Comparison of ENCODE assay signal across 1 cellular context in genomic region chr1:84698718-84699117, GRCh38.
TF ChIP-seq lines count a peak whose summit lies in the region.

No MANE protein-coding gene starts in this region.

TF ChIP-seq in HEK293, 187 proteins besides CTCF, POLR2A, EP300 and RAD21 (continued from another document):
- TF ChIP-seq, protein P1, sequence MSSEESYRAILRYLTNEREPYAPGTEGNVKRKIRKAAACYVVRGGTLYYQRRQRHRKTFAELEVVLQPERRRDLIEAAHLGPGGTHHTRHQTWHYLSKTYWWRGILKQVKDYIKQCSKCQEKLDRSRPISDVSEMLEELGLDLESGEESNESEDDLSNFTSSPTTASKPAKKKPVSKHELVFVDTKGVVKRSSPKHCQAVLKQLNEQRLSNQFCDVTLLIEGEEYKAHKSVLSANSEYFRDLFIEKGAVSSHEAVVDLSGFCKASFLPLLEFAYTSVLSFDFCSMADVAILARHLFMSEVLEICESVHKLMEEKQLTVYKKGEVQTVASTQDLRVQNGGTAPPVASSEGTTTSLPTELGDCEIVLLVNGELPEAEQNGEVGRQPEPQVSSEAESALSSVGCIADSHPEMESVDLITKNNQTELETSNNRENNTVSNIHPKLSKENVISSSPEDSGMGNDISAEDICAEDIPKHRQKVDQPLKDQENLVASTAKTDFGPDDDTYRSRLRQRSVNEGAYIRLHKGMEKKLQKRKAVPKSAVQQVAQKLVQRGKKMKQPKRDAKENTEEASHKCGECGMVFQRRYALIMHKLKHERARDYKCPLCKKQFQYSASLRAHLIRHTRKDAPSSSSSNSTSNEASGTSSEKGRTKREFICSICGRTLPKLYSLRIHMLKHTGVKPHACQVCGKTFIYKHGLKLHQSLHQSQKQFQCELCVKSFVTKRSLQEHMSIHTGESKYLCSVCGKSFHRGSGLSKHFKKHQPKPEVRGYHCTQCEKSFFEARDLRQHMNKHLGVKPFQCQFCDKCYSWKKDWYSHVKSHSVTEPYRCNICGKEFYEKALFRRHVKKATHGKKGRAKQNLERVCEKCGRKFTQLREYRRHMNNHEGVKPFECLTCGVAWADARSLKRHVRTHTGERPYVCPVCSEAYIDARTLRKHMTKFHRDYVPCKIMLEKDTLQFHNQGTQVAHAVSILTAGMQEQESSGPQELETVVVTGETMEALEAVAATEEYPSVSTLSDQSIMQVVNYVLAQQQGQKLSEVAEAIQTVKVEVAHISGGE (tag by site-specific recombination; conservative IDR thresholded peaks at IDR 0.05; ENCODE audit: low read depth), result no peak
- TF ChIP-seq ZNF785 (tag by site-specific recombination; IDR thresholded peaks at IDR 0.05) (no peak), ZNF747 (tag by site-specific recombination; IDR thresholded peaks at IDR 0.05) (no peak), PRDM10 (tag by site-specific recombination; IDR thresholded peaks at IDR 0.05) (no peak), PRDM1 (tag by site-specific recombination; IDR thresholded peaks at IDR 0.05) (peak; percentile 77), ZNF24 (tag by site-specific recombination; IDR thresholded peaks at IDR 0.05) (0 out of 2 replicates have a peak, but pooled peaks have one; percentile 18), ZNF544 (tag by site-specific recombination; IDR thresholded peaks at IDR 0.05) (no peak), SETDB1 (IDR thresholded peaks at IDR 0.05; ENCODE audit: insufficient read length, low read length) (no peak), ZNF133 (tag by site-specific recombination; IDR thresholded peaks at IDR 0.05) (no peak), ZBTB26 (tag by site-specific recombination; optimal IDR thresholded peaks at IDR 0.05) (no peak), ZNF426 (tag by site-specific recombination; IDR thresholded peaks at IDR 0.05) (no peak), ZNF394 (tag by site-specific recombination; IDR thresholded peaks at IDR 0.05; ENCODE audit: borderline replicate concordance) (peak; percentile 27; the same call in 1 of the 2 replicates), ZNF221 (tag by site-specific recombination; IDR thresholded peaks at IDR 0.05; ENCODE audit: borderline replicate concordance) (no peak), ZNF488 (tag by site-specific recombination; IDR thresholded peaks at IDR 0.05) (no peak), ZNF10 (tag by site-specific recombination; IDR thresholded peaks at IDR 0.05) (no peak), GLI2 (tag by site-specific recombination; IDR thresholded peaks at IDR 0.05; ENCODE audit: borderline replicate concordance, low read depth) (no peak)
- TF ChIP-seq, protein P2, sequence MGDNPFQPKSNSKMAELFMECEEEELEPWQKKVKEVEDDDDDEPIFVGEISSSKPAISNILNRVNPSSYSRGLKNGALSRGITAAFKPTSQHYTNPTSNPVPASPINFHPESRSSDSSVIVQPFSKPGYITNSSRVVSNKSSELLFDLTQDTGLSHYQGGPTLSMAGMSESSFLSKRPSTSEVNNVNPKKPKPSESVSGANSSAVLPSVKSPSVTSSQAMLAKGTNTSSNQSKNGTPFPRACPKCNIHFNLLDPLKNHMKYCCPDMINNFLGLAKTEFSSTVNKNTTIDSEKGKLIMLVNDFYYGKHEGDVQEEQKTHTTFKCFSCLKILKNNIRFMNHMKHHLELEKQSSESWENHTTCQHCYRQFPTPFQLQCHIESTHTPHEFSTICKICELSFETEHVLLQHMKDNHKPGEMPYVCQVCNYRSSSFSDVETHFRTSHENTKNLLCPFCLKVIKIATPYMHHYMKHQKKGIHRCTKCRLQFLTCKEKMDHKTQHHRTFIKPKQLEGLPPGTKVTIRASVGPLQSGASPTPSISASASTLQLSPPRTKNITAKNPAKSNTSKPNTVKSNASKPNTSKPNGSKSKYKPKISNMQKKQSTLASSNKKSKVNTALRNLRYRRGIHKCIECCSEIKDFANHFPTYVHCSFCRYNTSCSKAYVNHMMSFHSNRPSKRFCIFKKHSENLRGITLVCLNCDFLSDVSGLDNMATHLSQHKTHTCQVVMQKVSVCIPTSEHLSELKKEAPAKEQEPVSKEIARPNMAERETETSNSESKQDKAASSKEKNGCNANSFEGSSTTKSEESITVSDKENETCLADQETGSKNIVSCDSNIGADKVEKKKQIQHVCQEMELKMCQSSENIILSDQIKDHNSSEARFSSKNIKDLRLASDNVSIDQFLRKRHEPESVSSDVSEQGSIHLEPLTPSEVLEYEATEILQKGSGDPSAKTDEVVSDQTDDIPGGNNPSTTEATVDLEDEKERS (tag by site-specific recombination; IDR thresholded peaks at IDR 0.05), result no peak
- TF ChIP-seq, protein P3, sequence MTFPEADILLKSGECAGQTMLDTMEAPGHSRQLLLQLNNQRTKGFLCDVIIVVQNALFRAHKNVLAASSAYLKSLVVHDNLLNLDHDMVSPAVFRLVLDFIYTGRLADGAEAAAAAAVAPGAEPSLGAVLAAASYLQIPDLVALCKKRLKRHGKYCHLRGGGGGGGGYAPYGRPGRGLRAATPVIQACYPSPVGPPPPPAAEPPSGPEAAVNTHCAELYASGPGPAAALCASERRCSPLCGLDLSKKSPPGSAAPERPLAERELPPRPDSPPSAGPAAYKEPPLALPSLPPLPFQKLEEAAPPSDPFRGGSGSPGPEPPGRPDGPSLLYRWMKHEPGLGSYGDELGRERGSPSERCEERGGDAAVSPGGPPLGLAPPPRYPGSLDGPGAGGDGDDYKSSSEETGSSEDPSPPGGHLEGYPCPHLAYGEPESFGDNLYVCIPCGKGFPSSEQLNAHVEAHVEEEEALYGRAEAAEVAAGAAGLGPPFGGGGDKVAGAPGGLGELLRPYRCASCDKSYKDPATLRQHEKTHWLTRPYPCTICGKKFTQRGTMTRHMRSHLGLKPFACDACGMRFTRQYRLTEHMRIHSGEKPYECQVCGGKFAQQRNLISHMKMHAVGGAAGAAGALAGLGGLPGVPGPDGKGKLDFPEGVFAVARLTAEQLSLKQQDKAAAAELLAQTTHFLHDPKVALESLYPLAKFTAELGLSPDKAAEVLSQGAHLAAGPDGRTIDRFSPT (tag by site-specific recombination; IDR thresholded peaks at IDR 0.05), result no peak
